13 cellular contexts compared by ENCODE assay signal in genomic region chr6:85401186-85402062, GRCh38. TPM values are rescaled to one million over a fixed set of nuclear protein-coding genes. Genes with fewer than 3 reads are reported as not detected.
DNase-seq lines count a peak whose midpoint lies in the region; ATAC-seq and TF ChIP-seq lines count a peak whose summit lies in the region.
"Had no signal": no experiment of that assay in that cellular context is flagged by ENCODE, and none has a peak within 500 bp of the region (broad histone marks: within the 10 kb centered on the region; RNA-seq: fewer than 3 reads in every experiment).

No MANE protein-coding gene starts in this region.

- H3K4me1 Mint-ChIP-seq in activated CD4-positive, alpha-beta T cell treated with anti-CD3 and anti-CD28 coated beads for 36 hours, result peaks cover 32% of the 10 kb centered on the region
- H3K4me1 Mint-ChIP-seq in endothelial cell (ENCODE audit: unreplicated experiment), result peaks cover 45% of the 10 kb centered on the region

- H4K20me1 ChIP-seq in smooth muscle cell (ENCODE audit: low read depth), result no peaks in the 10 kb centered on the region

- WGBS in smooth muscle cell (ENCODE audit: low lambda C conversion rate), result 79% methylated on average over 6 of the region's 6 CpGs

- CTCF ChIA-PET in activated CD4-positive, alpha-beta T cell treated with anti-CD3 and anti-CD28 coated beads for 36 hours (lab: Charles Lee), result interaction anchor here (1.4 kb wide), 1 partner anchor 81 kb away, joined by 6 read pairs; no protein-coding TSS in a partner anchor

- H3F3A ChIP-seq in smooth muscle cell (ENCODE audit: low read depth), result peaks cover 32% of the 10 kb centered on the region

- no peak for ATAC-seq in activated CD4-positive, alpha-beta T cell treated with anti-CD3 and anti-CD28 coated beads for 36 hours
- no peak for ATAC-seq in GM18858 (IDR thresholded peaks at IDR 0.05; ENCODE audit: unreplicated experiment)
- ATAC-seq: activated naive CD4-positive, alpha-beta T cell treated with anti-CD3 and anti-CD28 coated beads, Interleukin-2, amount 50 U/mL, for 72 hours had no signal

- H3K36me3 ChIP-seq in smooth muscle cell (ENCODE audit: low read depth), result no peaks in the 10 kb centered on the region

- peak overlapping the region; percentile 99 for H3K27ac ChIP-seq in smooth muscle cell (ENCODE audit: low read depth)
- H3K27ac ChIP-seq: coronary artery had no signal

- peaks cover 5% of the 10 kb centered on the region for H3K9me3 Mint-ChIP-seq in activated CD4-positive, alpha-beta T cell treated with anti-CD3 and anti-CD28 coated beads for 36 hours (ENCODE audit: low read depth)
- no peaks in the 10 kb centered on the region for H3K9me3 Mint-ChIP-seq in endothelial cell (ENCODE audit: unreplicated experiment)

- H2AFZ ChIP-seq in smooth muscle cell (ENCODE audit: low read depth), result peak overlapping the region; percentile 72

- H3K4me1 ChIP-seq in smooth muscle cell (ENCODE audit: low read depth), result peaks cover 26% of the 10 kb centered on the region

- H3K4me2 ChIP-seq in smooth muscle cell, result no peak overlapping the region

- no peak overlapping the region for H3K4me3 ChIP-seq in smooth muscle cell
- H3K4me3 ChIP-seq: coronary artery had no signal

- H3K9ac ChIP-seq in smooth muscle cell (ENCODE audit: low read depth), result no peak overlapping the region

- no peaks in the 10 kb centered on the region for H3K79me2 ChIP-seq in smooth muscle cell (ENCODE audit: low read depth)

- POLR2A ChIA-PET in activated CD4-positive, alpha-beta T cell treated with anti-CD3 and anti-CD28 coated beads for 36 hours (lab: Charles Lee), result no interaction called here

- peak overlapping the region; percentile 7 for H3K27ac Mint-ChIP-seq in activated CD4-positive, alpha-beta T cell treated with anti-CD3 and anti-CD28 coated beads for 36 hours
- H3K27ac Mint-ChIP-seq in endothelial cell (ENCODE audit: unreplicated experiment), result peak overlapping the region; percentile 53
- H3K27ac Mint-ChIP-seq: activated naive CD4-positive, alpha-beta T cell treated with anti-CD3 and anti-CD28 coated beads, Interleukin-2, amount 50 U/mL, for 72 hours had no signal

- no peaks in the 10 kb centered on the region for H3K27me3 ChIP-seq in smooth muscle cell (ENCODE audit: low read depth)

- H3K27me3 Mint-ChIP-seq in activated CD4-positive, alpha-beta T cell treated with anti-CD3 and anti-CD28 coated beads for 36 hours, result no peaks in the 10 kb centered on the region
- H3K27me3 Mint-ChIP-seq in endothelial cell (ENCODE audit: unreplicated experiment), result peaks cover 5% of the 10 kb centered on the region

- intact Hi-C loops in activated CD4-positive, alpha-beta T cell treated with anti-CD3 and anti-CD28 coated beads for 36 hours (cut with DNase I, micrococcal nuclease), result no loop called here

- H3K9me3 ChIP-seq in smooth muscle cell (replicated peaks; ENCODE audit: low read depth), result no peaks in the 10 kb centered on the region

- no peaks in the 10 kb centered on the region for H3K36me3 Mint-ChIP-seq in activated CD4-positive, alpha-beta T cell treated with anti-CD3 and anti-CD28 coated beads for 36 hours (ENCODE audit: low read depth)
- H3K36me3 Mint-ChIP-seq in endothelial cell (ENCODE audit: low read depth, unreplicated experiment), result no peaks in the 10 kb centered on the region

- TF ChIP-seq CTCF in endothelial cell (IDR thresholded peaks at IDR 0.05; ENCODE audit: unreplicated experiment), result no peak
- TF ChIP-seq CTCF in smooth muscle cell (IDR thresholded peaks at IDR 0.05; ENCODE audit: borderline replicate concordance, insufficient read depth, poor library complexity, severe bottlenecking), result no peak

- DNase-seq in activated CD4-positive, alpha-beta T cell treated with anti-CD3 and anti-CD28 coated beads for 36 hours, result no peak
- DNase-seq in activated CD4-positive, alpha-beta T cell treated with anti-CD3 and anti-CD28 coated beads, Interleukin-2, amount 50 U/mL, for 4 hours, result no peak
- DNase-seq in NCI-H69 (lab: John Stamatoyannopoulos, UW) (peak; percentile 52), endothelial cell (ENCODE audit: low spot score) (no peak), smooth muscle cell (lab: John Stamatoyannopoulos, UW; ENCODE audit: unreplicated experiment) (no peak), iPS-NIHi11 (ENCODE audit: low spot score) (no peak), UCSD-AML1 (lab: John Stamatoyannopoulos, UW; ENCODE audit: unreplicated experiment) (no peak)
- DNase-seq: activated CD4-positive, alpha-beta T cell treated with anti-CD3 and anti-CD28 coated beads for 48 hours; NCI-H1694; stimulated activated CD4-positive, alpha-beta T cell treated with anti-CD3 and anti-CD28 coated beads, Interleukin-12 subunit alpha, Interleukin-12 subunit beta, amount 100 ng/mL, for 4 hours had no signal

- no peak overlapping the region for H3K4me3 Mint-ChIP-seq in activated CD4-positive, alpha-beta T cell treated with anti-CD3 and anti-CD28 coated beads for 36 hours
- no peak overlapping the region for H3K4me3 Mint-ChIP-seq in endothelial cell (ENCODE audit: unreplicated experiment)

RNA-seq across cellular contexts. Expression of gene NT5E, which starts 48.5 kb away (rescaled TPM):
- 1 to 10 TPM; 3.8 to 4.9 TPM for total RNA-seq in activated CD4-positive, alpha-beta T cell treated with anti-CD3 and anti-CD28 coated beads for 36 hours
- 47.1 TPM for total RNA-seq in endothelial cell (ENCODE audit: unreplicated experiment)
- 124 and 137 TPM in 2 replicates for total RNA-seq in smooth muscle cell
- 72.8 and 88.6 TPM in 2 replicates for polyA plus RNA-seq in smooth muscle cell
